In the genomic region with DNA sequence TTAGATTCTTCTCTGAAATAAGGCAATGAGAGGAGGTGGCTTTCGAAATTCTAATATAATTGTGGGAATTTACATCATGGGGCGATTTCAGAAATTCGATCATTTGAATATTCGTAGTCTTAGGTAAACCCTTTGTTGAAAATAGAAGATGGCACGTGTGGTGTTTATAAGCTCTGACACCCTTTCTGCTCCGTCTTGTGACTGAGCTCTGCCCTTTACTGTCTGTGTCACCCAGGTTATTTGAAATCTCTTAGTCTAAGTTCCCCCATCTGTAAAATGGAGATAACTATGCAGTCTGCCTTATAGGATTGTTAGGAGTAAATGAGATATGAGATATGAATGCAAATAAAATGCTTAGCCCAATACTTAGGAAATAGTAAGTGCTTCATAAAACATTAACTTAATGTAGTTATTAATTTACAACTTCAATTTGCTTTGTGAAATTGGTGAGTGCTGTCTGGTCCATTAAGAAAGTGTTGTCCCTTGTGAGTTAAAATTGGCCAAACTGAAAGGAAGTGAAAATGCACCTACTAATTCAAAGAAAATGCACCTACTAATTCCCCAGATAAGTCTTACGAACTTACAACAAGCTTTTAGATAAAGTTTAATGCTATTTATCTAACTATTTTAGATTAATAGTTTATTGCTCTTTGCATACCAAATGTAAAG, we compare ENCODE assay signal across 8 cellular contexts. TPM values are rescaled to one million over a fixed set of nuclear protein-coding genes. Genes with fewer than 3 reads are reported as not detected.
DNase-seq lines count a peak whose midpoint lies in the region; TF ChIP-seq lines count a peak whose summit lies in the region.

No MANE protein-coding gene starts in this region.

- no peaks in the 10 kb centered on the region for H4K20me1 ChIP-seq in PC-9 (ENCODE audit: insufficient read depth)

- peak overlapping the region; percentile 89 for H3K4me2 ChIP-seq in PC-9

- no peak for TF ChIP-seq CTCF in PC-9 (conservative IDR thresholded peaks at IDR 0.05)
- TF ChIP-seq CTCF in fibroblast of pulmonary artery (IDR thresholded peaks at IDR 0.05; ENCODE audit: low read length, missing control alignments): no peak
- TF ChIP-seq CTCF in stomach (IDR thresholded peaks at IDR 0.05): no peak
- no peak for TF ChIP-seq CTCF in adrenal gland (IDR thresholded peaks at IDR 0.05)

- H2AFZ ChIP-seq in PC-9: peak overlapping the region; percentile 75

- H3K4me3 Mint-ChIP-seq in activated naive CD4-positive, alpha-beta T cell treated with anti-CD3 and anti-CD28 coated beads for 36 hours: peak overlapping the region; percentile 90

- no peaks in the 10 kb centered on the region for H3K9me2 ChIP-seq in PC-9 (ENCODE audit: insufficient read depth)

- peak overlapping the region; percentile 26 for H3K27ac Mint-ChIP-seq in activated naive CD4-positive, alpha-beta T cell treated with anti-CD3 and anti-CD28 coated beads for 36 hours

- no TSS peak for BruUV-seq in PC-9 (replicated peaks; lab: Mats Ljungman, UMichigan)

- H3K79me2 ChIP-seq in PC-9 (ENCODE audit: low read depth): peaks cover 53% of the 10 kb centered on the region

- TF ChIP-seq EP300 in stomach (IDR thresholded peaks at IDR 0.05): no peak

- POLR2A ChIA-PET in PC-9 (lab: Charles Lee; ENCODE audit: unreplicated experiment): interaction anchor here (0.6 to 0.9 kb wide), 2 partner anchors 9 to 1083 kb away, joined by 4 to 9 read pairs; no protein-coding TSS in a partner anchor

- no peaks in the 10 kb centered on the region for H3K9me3 ChIP-seq in PC-9 (ENCODE audit: insufficient read depth, low read depth)
- H3K9me3 ChIP-seq in stomach: no peaks in the 10 kb centered on the region
- H3K9me3 ChIP-seq in adrenal gland (replicated peaks in 1 of 3): no peaks in the 10 kb centered on the region

- H3K27me3 Mint-ChIP-seq in activated naive CD4-positive, alpha-beta T cell treated with anti-CD3 and anti-CD28 coated beads for 36 hours (ENCODE audit: low read depth): peaks cover 34% of the 10 kb centered on the region

- peaks cover 37% of the 10 kb centered on the region for H3K4me1 Mint-ChIP-seq in activated naive CD4-positive, alpha-beta T cell treated with anti-CD3 and anti-CD28 coated beads for 36 hours (ENCODE audit: low read depth)

- no peak for TF ChIP-seq POLR2A in stomach (IDR thresholded peaks at IDR 0.05)
- TF ChIP-seq POLR2A in adrenal gland (IDR thresholded peaks at IDR 0.05): no peak

- H3K27me3 ChIP-seq in PC-9 (ENCODE audit: insufficient read depth, low read depth): no peaks in the 10 kb centered on the region
- H3K27me3 ChIP-seq in stomach: peaks cover 0 to 19% (median 0%) of the 10 kb centered on the region in 3 donors
- no peaks in the 10 kb centered on the region for H3K27me3 ChIP-seq in adrenal gland

- no peaks in the 10 kb centered on the region for H3K9me3 Mint-ChIP-seq in activated naive CD4-positive, alpha-beta T cell treated with anti-CD3 and anti-CD28 coated beads for 36 hours

- H3K4me3 ChIP-seq in PC-9 (peak overlapping the region; percentile 80), fibroblast of pulmonary artery (replicated peaks; ENCODE audit: low read depth, low read length) (peak overlapping the region; percentile 67), stomach (peak overlapping the region; percentile 70 to 93 (median 81)), adrenal gland (no peak overlapping the region)

- intact Hi-C loops in activated naive CD4-positive, alpha-beta T cell treated with anti-CD3 and anti-CD28 coated beads for 36 hours (cut with micrococcal nuclease): loop anchor here (5.0 kb wide), 1 partner anchor 918 kb away; no protein-coding TSS in a partner anchor
- intact Hi-C loops in PC-9 (cut with micrococcal nuclease; ENCODE audit: unreplicated experiment): loop anchor here (5.0 to 10.0 kb wide), 3 partner anchors 157 to 1219 kb away; a partner anchor contains a TSS
- intact Hi-C loops in stomach (cut with DNase I; ENCODE audit: low total_unique reads): no loop called here
- intact Hi-C loops in adrenal gland (cut with DNase I): no loop called here

- H3F3A ChIP-seq in PC-9 (ENCODE audit: insufficient read depth, low read depth): peaks cover 55% of the 10 kb centered on the region

- DNase-seq in activated naive CD4-positive, alpha-beta T cell treated with anti-CD3 and anti-CD28 coated beads for 36 hours: no peak
- DNase-seq in activated naive CD4-positive, alpha-beta T cell (lab: John Stamatoyannopoulos, UW): no peak
- DNase-seq in PC-9 (no peak), fibroblast of pulmonary artery (ENCODE audit: low read depth) (no peak), stomach (no peak), NCI-H446 (lab: John Stamatoyannopoulos, UW) (no peak), adrenal gland (no peak), NCI-H1694 treated with DMSO at 0.1 percent for 48 hours (lab: John Stamatoyannopoulos, UW) (no peak)

- H3K4me1 ChIP-seq in PC-9 (replicated peaks; ENCODE audit: insufficient read depth) (peaks cover 72% of the 10 kb centered on the region), stomach (peaks cover 23 to 59% (median 45%) of the 10 kb centered on the region in 4 donors), adrenal gland (replicated peaks in 1 of 2) (peaks cover 7 to 18% of the 10 kb centered on the region in 2 donors)

- no peaks in the 10 kb centered on the region for H3K36me3 ChIP-seq in PC-9 (ENCODE audit: low read depth)
- no peaks in the 10 kb centered on the region for H3K36me3 ChIP-seq in stomach
- H3K36me3 ChIP-seq in adrenal gland (replicated peaks in 1 of 2): no peaks in the 10 kb centered on the region

- H3K36me3 Mint-ChIP-seq in activated naive CD4-positive, alpha-beta T cell treated with anti-CD3 and anti-CD28 coated beads for 36 hours (ENCODE audit: low read depth): peaks cover 4% of the 10 kb centered on the region

- whole genome bisulfite sequencing in stomach, 5 donors: 19 to 43% (median 33%) methylated on average over 7 of the region's 7 CpGs
- WGBS in adrenal gland, 4 donors: 72 to 79% (median 75%) methylated on average over 7 of the region's 7 CpGs

- CTCF ChIA-PET in activated naive CD4-positive, alpha-beta T cell treated with anti-CD3 and anti-CD28 coated beads for 36 hours (lab: Charles Lee): interaction anchor here (1.4 kb wide), 1 partner anchor 51 kb away, joined by 3 read pairs; no protein-coding TSS in a partner anchor
- CTCF ChIA-PET in PC-9 (lab: Charles Lee): interaction anchor here (0.6 kb wide), 1 partner anchor 191 kb away, joined by 3 read pairs; no protein-coding TSS in a partner anchor

- H3K27ac ChIP-seq in PC-9: peak overlapping the region; percentile 91
- peak overlapping the region in 4 of 5 donors; percentile 76 to 85 (median 85) for H3K27ac ChIP-seq in stomach
- H3K27ac ChIP-seq in adrenal gland: no peak overlapping the region

RNA-seq across cellular contexts. Expression of a gene that starts 1.6 kb away (rescaled TPM):
- 1 to 10 TPM; 7.9 to 9.2 TPM for total RNA-seq in activated naive CD4-positive, alpha-beta T cell treated with anti-CD3 and anti-CD28 coated beads for 36 hours
- total RNA-seq in PC-9 (2021) (56.7 and 87.9 TPM in 2 replicates), stomach (10 to 100 TPM in 2 of 5 donors, 1 to 10 TPM in 3; 3.8 to 23.7 (median 8.9) TPM), adrenal gland (1 to 10 TPM in 4 of 8 donors, under 1 TPM in 4; 0.40 to 2.5 (median 1.2) TPM)
- polyA plus RNA-seq in stomach (10 to 100 TPM in 2 of 3 donors, 1 to 10 TPM in 1; 6.7 to 34.4 (median 12.3) TPM), adrenal gland (1 to 10 TPM in 1 of 3 donors, under 1 TPM in 2; 0.40 to 1.7 (median 0.51) TPM)

Comparison
In these comparisons a context has a peak if more than half of its experiments do, and no peak if none do; other contexts are left out.
1. H3K27ac ChIP-seq: peak in PC-9 (single experiment) and stomach (4 of 5); none in adrenal gland (0 of 5).
2. H3K4me3 ChIP-seq: peak in PC-9 (single experiment), fibroblast of pulmonary artery (single experiment) and stomach (4 of 4); none in adrenal gland (0 of 4).
3. intact Hi-C loops: an anchor here in activated naive CD4-positive, alpha-beta T cell treated with anti-CD3 and anti-CD28 coated beads for 36 hours (5.0 kb wide) and PC-9 (5.0 to 10.0 kb wide); none called in stomach and adrenal gland.